8 cellular contexts compared by ENCODE assay signal in genomic region chr11:43944761-43945311, GRCh38. TPM values are rescaled to one million over a fixed set of nuclear protein-coding genes. Genes with fewer than 3 reads are reported as not detected.
A peak's percentile ranks its signal among the peaks of the same experiment; 100 is the strongest.
DNase-seq lines count a peak whose midpoint lies in the region; ATAC-seq and TF ChIP-seq lines count a peak whose summit lies in the region.

No MANE protein-coding gene starts in this region.

- 9% methylated on average over 14 to 16 of the region's 16 CpGs for WGBS in body of pancreas, 2 donors

- H3K27me3 ChIP-seq in body of pancreas: peaks cover 0 to 18% of the 10 kb centered on the region in 2 donors
- H3K27me3 ChIP-seq in iPS-20b (ENCODE audit: insufficient read depth, low read length): peaks cover 61% of the 10 kb centered on the region

- H3K36me3 ChIP-seq in body of pancreas (replicated peaks in 1 of 2; ENCODE audit: insufficient read depth in 1 of 2, low read depth in 2 of 2) (no peaks in the 10 kb centered on the region), iPS-20b (ENCODE audit: insufficient read depth, low read depth, low read length) (no peaks in the 10 kb centered on the region)

- intact Hi-C loops in body of pancreas (cut with DNase I): no loop called here

- TF ChIP-seq CTCF in GM10266 (IDR thresholded peaks at IDR 0.05; ENCODE audit: control insufficient read depth, insufficient read depth, low read depth, missing control alignments) (peak; percentile 75), body of pancreas (IDR thresholded peaks at IDR 0.05) (peak; percentile 25 to 69 (median 60))

- H3K27ac ChIP-seq in body of pancreas (peak overlapping the region in 1 of 4 donors; percentile 6), iPS-20b (ENCODE audit: low read length) (no peak overlapping the region)

- H3K9me3 ChIP-seq in body of pancreas (no peaks in the 10 kb centered on the region), iPS-20b (ENCODE audit: insufficient read depth, low read depth, low read length) (no peaks in the 10 kb centered on the region)

- H3K4me3 ChIP-seq in body of pancreas: peak overlapping the region in 1 of 2 donors; percentile 37
- peak overlapping the region; percentile 68 for H3K4me3 ChIP-seq in iPS-20b (ENCODE audit: low read length)

- H3K4me1 ChIP-seq in body of pancreas: peaks cover 35% of the 10 kb centered on the region
- peaks cover 6% of the 10 kb centered on the region; the same call in 1 of the 2 replicates for H3K4me1 ChIP-seq in iPS-20b (ENCODE audit: insufficient read depth, low read length)

- H3K9ac ChIP-seq in iPS-20b (ENCODE audit: low read depth, low read length): no peak overlapping the region

- peak in 1 of 3 donors; percentile 23 for TF ChIP-seq POLR2A in body of pancreas (IDR thresholded peaks at IDR 0.05)

- DNase-seq in GM10266 (ENCODE audit: extremely low spot score): peak; percentile 83
- peak; percentile 75 for DNase-seq in HuH-7.5 (ENCODE audit: low spot score)
- peak; percentile 83 for DNase-seq in UCSD-AML1 (lab: John Stamatoyannopoulos, UW; ENCODE audit: unreplicated experiment)
- peak; percentile 53 to 73 (median 68) for DNase-seq in body of pancreas
- DNase-seq in stimulated activated CD4-positive, alpha-beta T cell treated with anti-CD3 and anti-CD28 coated beads, Interleukin-15, amount 100 ng/mL, for 48 hours (ENCODE audit: low read depth in 2 of 2): peak; percentile 40 to 66
- no peak for DNase-seq in kidney glomerular epithelial cell (lab: John Stamatoyannopoulos, UW)

- ATAC-seq in body of pancreas (peak; percentile 30), GM21381 (IDR thresholded peaks at IDR 0.05; ENCODE audit: unreplicated experiment) (no peak)

RNA-seq across cellular contexts. Expression of gene C11orf96, which starts 2.4 kb away (rescaled TPM):
- total RNA-seq in body of pancreas: 100 to 1,000 TPM in 1 of 2 donors, 10 to 100 TPM in 1; 64.9 to 184 TPM
